9 cellular contexts compared by ENCODE assay signal in genomic region chr1:47231314-47232186, GRCh38. TPM values are rescaled to one million over a fixed set of nuclear protein-coding genes. Genes with fewer than 3 reads are reported as not detected.
DNase-seq lines count a peak whose midpoint lies in the region; ATAC-seq, FAIRE-seq and TF ChIP-seq lines count a peak whose summit lies in the region.
"Had no signal": no experiment of that assay in that cellular context is flagged by ENCODE, and none has a peak within 500 bp of the region (broad histone marks: within the 10 kb centered on the region; RNA-seq: fewer than 3 reads in every experiment).

No MANE protein-coding gene starts in this region.

- WGBS in endodermal cell (ENCODE audit: insufficient coverage in 1 of 2, insufficient read length in 1 of 2), 2 experiments = 0 to 3% methylated on average over 22 to 60 of the region's 60 CpGs

- no peaks in the 10 kb centered on the region for H3K9me3 Mint-ChIP-seq in endodermal cell

- H3K27ac Mint-ChIP-seq in T-helper 17 cell (no peak overlapping the region), endodermal cell (peak overlapping the region; percentile 4)

- H3K36me3 Mint-ChIP-seq in T-helper 17 cell (ENCODE audit: low read depth) = peaks cover 11% of the 10 kb centered on the region
- no peaks in the 10 kb centered on the region for H3K36me3 Mint-ChIP-seq in endodermal cell (ENCODE audit: low read depth)

- no peak overlapping the region for H3K9ac ChIP-seq in endodermal cell (ENCODE audit: extremely low read depth, low read length, poor library complexity, severe bottlenecking)

- TF ChIP-seq POLR2A in uterus (IDR thresholded peaks at IDR 0.05) (peak; percentile 7 to 31), H54 (IDR thresholded peaks at IDR 0.05; ENCODE audit: low read depth, low read length) (no peak)

- no peak for TF ChIP-seq CTCF in endodermal cell (conservative IDR thresholded peaks at IDR 0.05)
- TF ChIP-seq CTCF in uterus (IDR thresholded peaks at IDR 0.05) = no peak

- H3K36me3 ChIP-seq in endodermal cell (ENCODE audit: control insufficient read depth, insufficient read depth, low read length) (no peaks in the 10 kb centered on the region), uterus (no peaks in the 10 kb centered on the region)

- no peak for FAIRE-seq in H54 (lab: Jason Lieb, UNC)
- FAIRE-seq: A204.1 had no signal

- no peaks in the 10 kb centered on the region for H3K4me1 ChIP-seq in endodermal cell (ENCODE audit: control insufficient read depth, insufficient read depth, low read length)
- peaks cover 34% of the 10 kb centered on the region for H3K4me1 ChIP-seq in mononuclear cell (ENCODE audit: insufficient read depth, low read length)
- H3K4me1 ChIP-seq in uterus = peaks cover 0 to 13% of the 10 kb centered on the region in 2 donors

- peaks cover 87% of the 10 kb centered on the region for H3K27me3 Mint-ChIP-seq in T-helper 17 cell
- peaks cover 99% of the 10 kb centered on the region for H3K27me3 Mint-ChIP-seq in endodermal cell (ENCODE audit: insufficient read depth)

- H3K27me3 ChIP-seq in endodermal cell (ENCODE audit: control insufficient read depth, insufficient read depth, low read length, poor library complexity, severe bottlenecking) (peaks cover 95% of the 10 kb centered on the region), mononuclear cell (ENCODE audit: insufficient read depth, low read length) (peaks cover 89% of the 10 kb centered on the region), uterus (peaks cover 15 to 65% of the 10 kb centered on the region in 2 donors)

- peak overlapping the region; percentile 84 for H3K4me3 Mint-ChIP-seq in T-helper 17 cell
- H3K4me3 Mint-ChIP-seq in endodermal cell = peak overlapping the region; percentile 54

- intact Hi-C loops in uterus (cut with DNase I; ENCODE audit: low total_unique reads) = no loop called here

- H3K4me3 ChIP-seq in endodermal cell (ENCODE audit: low read length) (peak overlapping the region; percentile 65), mononuclear cell (ENCODE audit: low read length) (peak overlapping the region; percentile 19), uterus (peak overlapping the region; percentile 20 to 27)

- H3K9me3 ChIP-seq in T-helper 17 cell (ENCODE audit: control insufficient read depth, low read length, poor library complexity, severe bottlenecking) (no peaks in the 10 kb centered on the region), endodermal cell (ENCODE audit: control insufficient read depth, low read length) (no peaks in the 10 kb centered on the region), mononuclear cell (ENCODE audit: low read depth, low read length) (no peaks in the 10 kb centered on the region), uterus (no peaks in the 10 kb centered on the region)

- peaks cover 20% of the 10 kb centered on the region for H3K4me1 Mint-ChIP-seq in T-helper 17 cell
- peaks cover 21% of the 10 kb centered on the region for H3K4me1 Mint-ChIP-seq in endodermal cell

- peak; percentile 35 for ATAC-seq in T-helper 17 cell

- H3K27ac ChIP-seq in endodermal cell (ENCODE audit: low read depth, low read length) = no peak overlapping the region
- H3K27ac ChIP-seq in uterus = peak overlapping the region; percentile 69 to 71

- peak; percentile 47 for DNase-seq in DMS79 treated with DMSO at 0.1 percent for 48 hours (lab: John Stamatoyannopoulos, UW)
- DNase-seq in DMS79 (lab: John Stamatoyannopoulos, UW) = no peak
- no peak for DNase-seq in T-helper 17 cell
- peak; percentile 78 for DNase-seq in endodermal cell
- DNase-seq in uterus = no peak
- DNase-seq in ureter (ENCODE audit: low spot score) = no peak
- DNase-seq in H54 (ENCODE audit: insufficient read length, low spot score) = no peak

RNA-seq across cellular contexts. Expression of gene TAL1, which starts 0.5 kb away (rescaled TPM):
- total RNA-seq in T-helper 17 cell = 10 to 100 TPM in 1 of 2 donors, 1 to 10 TPM in 1; 1.3 to 44.2 TPM
- total RNA-seq in endodermal cell = under 1 TPM in 1 of 2 donors, not detected in 1; 0.04 TPM
- 0.14 TPM for polyA plus RNA-seq in endodermal cell (2013, experiment 1 of 2)
- polyA plus RNA-seq in endodermal cell (2013, experiment 2 of 2) = 0.04 TPM
- total RNA-seq in mononuclear cell = 10.8 TPM
- 10 to 100 TPM in 3 of 4 donors, 1 to 10 TPM in 1; 4.8 to 20.7 (median 13.0) TPM for total RNA-seq in uterus
- 3.2 TPM for total RNA-seq in ureter

RNA-seq across cellular contexts. Expression of gene PDZK1IP1, which starts 41.7 kb away (rescaled TPM):
- 10 to 100 TPM in 1 of 2 donors, not detected in 1; 30.6 TPM for total RNA-seq in T-helper 17 cell
- total RNA-seq in endodermal cell = not detected
- not detected for polyA plus RNA-seq in endodermal cell (2013, experiment 1 of 2)
- not detected for polyA plus RNA-seq in endodermal cell (2013, experiment 2 of 2)
- 3.6 TPM for total RNA-seq in mononuclear cell
- under 1 TPM in 1 of 4 donors, not detected in 3; 0.48 TPM for total RNA-seq in uterus
- 1.9 TPM for total RNA-seq in ureter

Comparison
In these comparisons a context has a peak if more than half of its experiments do, and no peak if none do; other contexts are left out.
1. DNase-seq: peak in DMS79 treated with DMSO at 0.1 percent for 48 hours (single experiment) and endodermal cell (single experiment); none in DMS79 (single experiment), T-helper 17 cell (0 of 3), uterus (0 of 2), ureter (single experiment) and H54 (single experiment).
2. Peak in every context shown above with its lines, with median percentiles within 50 percentile points of each other: H3K4me3 ChIP-seq.